Comparison of ENCODE assay signal across 10 cellular contexts in the genomic region with DNA sequence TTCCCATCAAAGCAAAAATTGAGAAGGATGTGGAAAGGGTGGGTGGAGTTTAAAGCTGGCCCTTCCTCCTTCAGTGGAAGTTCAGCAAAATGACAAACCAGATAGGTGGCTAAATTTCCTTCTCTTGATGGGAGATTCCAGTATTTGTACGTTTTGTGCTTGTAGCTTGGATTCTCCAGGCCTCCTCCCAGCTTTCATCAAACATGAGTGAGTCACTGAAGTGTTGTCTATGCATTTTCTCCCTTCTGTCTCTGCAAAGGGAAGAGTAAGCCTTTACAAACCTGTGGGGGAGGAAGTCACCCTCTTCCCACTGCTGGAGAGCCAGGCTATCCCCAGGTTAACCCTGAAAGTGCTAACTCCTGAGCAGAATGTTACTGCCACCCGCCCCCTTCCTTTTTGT. TPM values are rescaled to one million over a fixed set of nuclear protein-coding genes. Genes with fewer than 3 reads are reported as not detected.
A peak's percentile ranks its signal among the peaks of the same experiment; 100 is the strongest.
DNase-seq lines count a peak whose midpoint lies in the region; ATAC-seq, FAIRE-seq and TF ChIP-seq lines count a peak whose summit lies in the region.
"Had no signal": no experiment of that assay in that cellular context is flagged by ENCODE, and none has a peak within 500 bp of the region (broad histone marks: within the 10 kb centered on the region; RNA-seq: fewer than 3 reads in every experiment).

No MANE protein-coding gene starts in this region.

- no peaks in the 10 kb centered on the region for H3K36me3 ChIP-seq in breast epithelium
- H3K36me3 ChIP-seq in lung (ENCODE audit: control insufficient read depth in 2 of 2, insufficient read depth in 2 of 2, low read length in 2 of 2): peaks cover 0 to 11% of the 10 kb centered on the region in 2 donors
- peaks cover 0 to 4% of the 10 kb centered on the region in 2 donors for H3K36me3 ChIP-seq in aorta (ENCODE audit: control insufficient read depth in 1 of 2, insufficient read depth in 2 of 2, low read length in 1 of 2)

- DNase-seq in H54 (ENCODE audit: insufficient read length, low spot score) (peak; percentile 49), breast epithelium (ENCODE audit: low spot score in 2 of 2) (no peak), lung (ENCODE audit: low spot score) (no peak), NCI-H2196 treated with DMSO at 0.1 percent for 48 hours (lab: John Stamatoyannopoulos, UW; ENCODE audit: unreplicated experiment) (no peak), aorta (no peak)
- DNase-seq: NCI-H187 treated with DMSO at 0.1 percent for 48 hours had no signal

- peak overlapping the region; percentile 82 for H3K27ac ChIP-seq in 22Rv1
- peak overlapping the region; percentile 75 to 94 for H3K27ac ChIP-seq in breast epithelium
- H3K27ac ChIP-seq in lung (ENCODE audit: low read depth in 1 of 2, low read length in 1 of 2): peak overlapping the region in 1 of 2 donors; percentile 4
- H3K27ac ChIP-seq in aorta (ENCODE audit: low read depth in 1 of 2, low read length in 2 of 2): no peak overlapping the region
- H3K27ac ChIP-seq: SJSA1 had no signal

- ATAC-seq in lung (ENCODE audit: insufficient read depth, low FRiP score): peak; percentile 51
- ATAC-seq in GM21381 (IDR thresholded peaks at IDR 0.05; ENCODE audit: unreplicated experiment): no peak
- ATAC-seq in aorta (ENCODE audit: low FRiP score): no peak
- ATAC-seq in GM18873 (IDR thresholded peaks at IDR 0.05; ENCODE audit: low FRiP score, unreplicated experiment): no peak

- H3K4me1 ChIP-seq in breast epithelium (peaks cover 4 to 30% of the 10 kb centered on the region in 2 donors), lung (ENCODE audit: control insufficient read depth in 2 of 2, insufficient read depth in 2 of 2, low read length in 2 of 2) (peaks cover 20 to 39% of the 10 kb centered on the region in 2 donors), aorta (ENCODE audit: control insufficient read depth in 1 of 2, insufficient read depth in 2 of 2, low read length in 2 of 2) (peaks cover 0 to 6% of the 10 kb centered on the region in 2 donors)

- H3K27me3 ChIP-seq in breast epithelium (no peaks in the 10 kb centered on the region), lung (ENCODE audit: control insufficient read depth, insufficient read depth) (no peaks in the 10 kb centered on the region), aorta (ENCODE audit: control insufficient read depth in 1 of 2, insufficient read depth in 2 of 2, low read length in 1 of 2) (no peaks in the 10 kb centered on the region)
- H3K27me3 ChIP-seq: SJSA1 had no signal

- FAIRE-seq in H54 (lab: Jason Lieb, UNC): no peak

- no peak for TF ChIP-seq POLR2A in H54 (IDR thresholded peaks at IDR 0.05; ENCODE audit: low read depth, low read length)
- no peak for TF ChIP-seq POLR2A in breast epithelium (IDR thresholded peaks at IDR 0.05)

- 47 to 50% methylated on average over 2 of the region's 2 CpGs for WGBS in lung, 2 donors
- WGBS in aorta, 2 donors: 53 to 54% methylated on average over 2 of the region's 2 CpGs

- H3K4me3 ChIP-seq in breast epithelium (no peak overlapping the region), lung (no peak overlapping the region), aorta (ENCODE audit: low read length in 2 of 2) (no peak overlapping the region)
- H3K4me3 ChIP-seq: SJSA1 had no signal

- intact Hi-C loops in breast epithelium (cut with DNase I; ENCODE audit: low total_unique reads) (no loop called here), aorta (cut with DNase I) (loop anchor here in 1 of 2 donors (10.0 kb wide), 1 partner anchor 81 kb away; the partner anchor contains the start of gene ZFTA)

- TF ChIP-seq CTCF in 22Rv1 (IDR thresholded peaks at IDR 0.05): no peak
- TF ChIP-seq CTCF in breast epithelium (IDR thresholded peaks at IDR 0.05): no peak
- no peak for TF ChIP-seq CTCF in lung (IDR thresholded peaks at IDR 0.05; ENCODE audit: control extremely low read depth, extremely low read depth)

- H3K9me3 ChIP-seq in breast epithelium: no peaks in the 10 kb centered on the region
- no peaks in the 10 kb centered on the region for H3K9me3 ChIP-seq in lung (ENCODE audit: control insufficient read depth in 2 of 2, insufficient read depth in 1 of 2, low read length in 1 of 2)
- H3K9me3 ChIP-seq in aorta (ENCODE audit: control insufficient read depth, low read length): no peaks in the 10 kb centered on the region
- H3K9me3 ChIP-seq: SJSA1 had no signal

RNA-seq across cellular contexts. Expression of gene MARK2, which starts 6.4 kb away (rescaled TPM):
- total RNA-seq in breast epithelium: 10 to 100 TPM; 12.6 to 34.0 (median 22.3) TPM
- total RNA-seq in lung: 10 to 100 TPM; 35.3 to 42.9 TPM
- 10 to 100 TPM; 15.5 to 29.2 TPM for polyA plus RNA-seq in lung
- 10 to 100 TPM; 29.6 to 32.5 TPM for total RNA-seq in aorta
- 1 to 10 TPM; 8.1 to 8.2 TPM for polyA plus RNA-seq in aorta

RNA-seq across cellular contexts. Expression of gene SPINDOC, which starts 32.0 kb away (rescaled TPM):
- 10 to 100 TPM in 2 of 3 donors, 1 to 10 TPM in 1; 4.8 to 13.8 (median 12.1) TPM for total RNA-seq in breast epithelium
- 10 to 100 TPM; 12.7 to 15.6 TPM for total RNA-seq in lung
- 10 to 100 TPM in 1 of 2 donors, 1 to 10 TPM in 1; 9.9 to 23.9 TPM for polyA plus RNA-seq in lung
- total RNA-seq in aorta: 10 to 100 TPM; 18.3 to 20.6 TPM
- polyA plus RNA-seq in aorta: 10 to 100 TPM in 1 of 2 donors, 1 to 10 TPM in 1; 7.1 to 12.6 TPM

Comparison
In these comparisons a context has a peak if more than half of its experiments do, and no peak if none do; other contexts are left out.
1. H3K27ac ChIP-seq: peak in 22Rv1 (single experiment) and breast epithelium (2 of 2); none in aorta (0 of 2).